In genomic region chr10:111089293-111089692, GRCh38 we compare ENCODE assay signal across 33 cellular contexts. TPM values are rescaled to one million over a fixed set of nuclear protein-coding genes. Genes with fewer than 3 reads are reported as not detected.
"Had no signal": no experiment of that assay in that cellular context is flagged by ENCODE, and none has a peak within 500 bp of the region (broad histone marks: within the 10 kb centered on the region; RNA-seq: fewer than 3 reads in every experiment).

No MANE protein-coding gene starts in this region.

- DNase-seq: activated B cell treated with CpG ODN at 0.5 μM for 24 hours; activated CD4-positive, alpha-beta memory T cell treated with anti-CD3 and anti-CD28 coated beads, Interleukin-2, amount 10 ng/mL, durations not matched to agents 7 days and 5 days; activated CD4-positive, alpha-beta T cell treated with anti-CD3 and anti-CD28 coated beads for 4 hours; activated CD4-positive, CD25-positive, alpha-beta regulatory T cell treated with anti-CD3 and anti-CD28 coated beads, Interleukin-2, amount 50 U/mL, for 72 hours; activated CD8-positive, alpha-beta memory T cell treated with anti-CD3 and anti-CD28 coated beads for 24 hours; activated gamma-delta T cell treated with Interleukin-2 at 50 U/mL for 16 hours; activated naive CD4-positive, alpha-beta T cell treated with anti-CD3 and anti-CD28 coated beads for 36 hours; activated T-cell treated with anti-CD3 and anti-CD28 coated beads, Interleukin-2, amount 50 U/mL, for 24 hours; adrenal gland; MM.1S; MV-4-11; NCI-H1092; NCI-H1436 treated with DMSO at 0.1 percent for 48 hours; NCI-H1694 treated with DMSO at 0.1 percent for 48 hours; NCI-H2029 treated with DMSO at 0.1 percent for 48 hours; NCI-H2107; NCI-H2171; NCI-H510A; NCI-H526; NCI-H748 treated with DMSO at 0.1 percent for 48 hours; NK-92 treated with Interleukin-12 subunit alpha and Interleukin-12 subunit beta, amount 100 ng/mL, for 24 hours; PC-9; Right ventricle myocardium superior; SW 1271; T-helper 1 cell; T-helper 2 cell; T-helper 9 cell had no signal

- H3K36me3 ChIP-seq: adrenal gland had no signal

- H3K27ac Mint-ChIP-seq: activated B cell treated with CpG ODN at 0.5 μM for 24 hours; activated CD4-positive, alpha-beta memory T cell treated with anti-CD3 and anti-CD28 coated beads, Interleukin-2, amount 10 ng/mL, durations not matched to agents 7 days and 5 days; activated naive CD4-positive, alpha-beta T cell treated with anti-CD3 and anti-CD28 coated beads for 36 hours; activated naive CD4-positive, alpha-beta T cell treated with anti-CD3 and anti-CD28 coated beads, Interleukin-2, amount 50 U/mL, for 72 hours; activated T-cell treated with anti-CD3 and anti-CD28 coated beads, Interleukin-2, amount 50 U/mL, for 24 hours; brain had no signal

- H3K9me3 ChIP-seq: adrenal gland had no signal

- H3K4me1 ChIP-seq: adrenal gland had no signal

- H3K36me3 Mint-ChIP-seq: activated naive CD4-positive, alpha-beta T cell treated with anti-CD3 and anti-CD28 coated beads, Interleukin-2, amount 50 U/mL, for 72 hours; brain had no signal

- H3K4me1 Mint-ChIP-seq: activated B cell treated with CpG ODN at 0.5 μM for 24 hours, brain had no signal

- H3K27ac ChIP-seq: adrenal gland, KMS-11, PC-9, RWPE1, VCaP had no signal

- H3K9me3 Mint-ChIP-seq: activated CD4-positive, alpha-beta memory T cell treated with anti-CD3 and anti-CD28 coated beads, Interleukin-2, amount 10 ng/mL, durations not matched to agents 7 days and 5 days; activated naive CD4-positive, alpha-beta T cell treated with anti-CD3 and anti-CD28 coated beads for 36 hours; activated naive CD4-positive, alpha-beta T cell treated with anti-CD3 and anti-CD28 coated beads, Interleukin-2, amount 50 U/mL, for 72 hours; activated T-cell treated with anti-CD3 and anti-CD28 coated beads, Interleukin-2, amount 50 U/mL, for 24 hours had no signal

- ATAC-seq: activated naive CD4-positive, alpha-beta T cell treated with anti-CD3 and anti-CD28 coated beads, Interleukin-2, amount 50 U/mL, for 72 hours had no signal

- H3K27me3 ChIP-seq: adrenal gland had no signal

- H3K4me3 ChIP-seq: adrenal gland, PC-9 had no signal

- H3K4me3 Mint-ChIP-seq: activated B cell treated with CpG ODN at 0.5 μM for 24 hours; activated CD4-positive, alpha-beta memory T cell treated with anti-CD3 and anti-CD28 coated beads, Interleukin-2, amount 10 ng/mL, durations not matched to agents 7 days and 5 days; activated naive CD4-positive, alpha-beta T cell treated with anti-CD3 and anti-CD28 coated beads for 36 hours; activated T-cell treated with anti-CD3 and anti-CD28 coated beads, Interleukin-2, amount 50 U/mL, for 24 hours; brain had no signal

RNA-seq across cellular contexts. Expression of gene ADRA2A, which starts 12.5 kb away (rescaled TPM):
- total RNA-seq: activated B cell treated with CpG ODN at 0.5 μM for 24 hours; activated CD4-positive, alpha-beta memory T cell treated with anti-CD3 and anti-CD28 coated beads, Interleukin-2, amount 10 ng/mL, durations not matched to agents 7 days and 5 days; activated naive CD4-positive, alpha-beta T cell treated with anti-CD3 and anti-CD28 coated beads for 36 hours; activated naive CD4-positive, alpha-beta T cell treated with anti-CD3 and anti-CD28 coated beads, Interleukin-2, amount 50 U/mL, for 72 hours; bronchial epithelial cell; PC-9 had no signal
